1 cellular context compared by ENCODE assay signal in genomic region chr18:47888156-47888555, GRCh38.
TF ChIP-seq lines count a peak whose summit lies in the region.

No MANE protein-coding gene starts in this region.

TF ChIP-seq in GM23338, 12 proteins besides CTCF, POLR2A, EP300 and RAD21 (continued from another document):
- TF ChIP-seq, protein P1, sequence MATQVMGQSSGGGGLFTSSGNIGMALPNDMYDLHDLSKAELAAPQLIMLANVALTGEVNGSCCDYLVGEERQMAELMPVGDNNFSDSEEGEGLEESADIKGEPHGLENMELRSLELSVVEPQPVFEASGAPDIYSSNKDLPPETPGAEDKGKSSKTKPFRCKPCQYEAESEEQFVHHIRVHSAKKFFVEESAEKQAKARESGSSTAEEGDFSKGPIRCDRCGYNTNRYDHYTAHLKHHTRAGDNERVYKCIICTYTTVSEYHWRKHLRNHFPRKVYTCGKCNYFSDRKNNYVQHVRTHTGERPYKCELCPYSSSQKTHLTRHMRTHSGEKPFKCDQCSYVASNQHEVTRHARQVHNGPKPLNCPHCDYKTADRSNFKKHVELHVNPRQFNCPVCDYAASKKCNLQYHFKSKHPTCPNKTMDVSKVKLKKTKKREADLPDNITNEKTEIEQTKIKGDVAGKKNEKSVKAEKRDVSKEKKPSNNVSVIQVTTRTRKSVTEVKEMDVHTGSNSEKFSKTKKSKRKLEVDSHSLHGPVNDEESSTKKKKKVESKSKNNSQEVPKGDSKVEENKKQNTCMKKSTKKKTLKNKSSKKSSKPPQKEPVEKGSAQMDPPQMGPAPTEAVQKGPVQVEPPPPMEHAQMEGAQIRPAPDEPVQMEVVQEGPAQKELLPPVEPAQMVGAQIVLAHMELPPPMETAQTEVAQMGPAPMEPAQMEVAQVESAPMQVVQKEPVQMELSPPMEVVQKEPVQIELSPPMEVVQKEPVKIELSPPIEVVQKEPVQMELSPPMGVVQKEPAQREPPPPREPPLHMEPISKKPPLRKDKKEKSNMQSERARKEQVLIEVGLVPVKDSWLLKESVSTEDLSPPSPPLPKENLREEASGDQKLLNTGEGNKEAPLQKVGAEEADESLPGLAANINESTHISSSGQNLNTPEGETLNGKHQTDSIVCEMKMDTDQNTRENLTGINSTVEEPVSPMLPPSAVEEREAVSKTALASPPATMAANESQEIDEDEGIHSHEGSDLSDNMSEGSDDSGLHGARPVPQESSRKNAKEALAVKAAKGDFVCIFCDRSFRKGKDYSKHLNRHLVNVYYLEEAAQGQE (IDR thresholded peaks at IDR 0.05; ENCODE audit: unreplicated experiment) = no peak
- TF ChIP-seq, protein P2, sequence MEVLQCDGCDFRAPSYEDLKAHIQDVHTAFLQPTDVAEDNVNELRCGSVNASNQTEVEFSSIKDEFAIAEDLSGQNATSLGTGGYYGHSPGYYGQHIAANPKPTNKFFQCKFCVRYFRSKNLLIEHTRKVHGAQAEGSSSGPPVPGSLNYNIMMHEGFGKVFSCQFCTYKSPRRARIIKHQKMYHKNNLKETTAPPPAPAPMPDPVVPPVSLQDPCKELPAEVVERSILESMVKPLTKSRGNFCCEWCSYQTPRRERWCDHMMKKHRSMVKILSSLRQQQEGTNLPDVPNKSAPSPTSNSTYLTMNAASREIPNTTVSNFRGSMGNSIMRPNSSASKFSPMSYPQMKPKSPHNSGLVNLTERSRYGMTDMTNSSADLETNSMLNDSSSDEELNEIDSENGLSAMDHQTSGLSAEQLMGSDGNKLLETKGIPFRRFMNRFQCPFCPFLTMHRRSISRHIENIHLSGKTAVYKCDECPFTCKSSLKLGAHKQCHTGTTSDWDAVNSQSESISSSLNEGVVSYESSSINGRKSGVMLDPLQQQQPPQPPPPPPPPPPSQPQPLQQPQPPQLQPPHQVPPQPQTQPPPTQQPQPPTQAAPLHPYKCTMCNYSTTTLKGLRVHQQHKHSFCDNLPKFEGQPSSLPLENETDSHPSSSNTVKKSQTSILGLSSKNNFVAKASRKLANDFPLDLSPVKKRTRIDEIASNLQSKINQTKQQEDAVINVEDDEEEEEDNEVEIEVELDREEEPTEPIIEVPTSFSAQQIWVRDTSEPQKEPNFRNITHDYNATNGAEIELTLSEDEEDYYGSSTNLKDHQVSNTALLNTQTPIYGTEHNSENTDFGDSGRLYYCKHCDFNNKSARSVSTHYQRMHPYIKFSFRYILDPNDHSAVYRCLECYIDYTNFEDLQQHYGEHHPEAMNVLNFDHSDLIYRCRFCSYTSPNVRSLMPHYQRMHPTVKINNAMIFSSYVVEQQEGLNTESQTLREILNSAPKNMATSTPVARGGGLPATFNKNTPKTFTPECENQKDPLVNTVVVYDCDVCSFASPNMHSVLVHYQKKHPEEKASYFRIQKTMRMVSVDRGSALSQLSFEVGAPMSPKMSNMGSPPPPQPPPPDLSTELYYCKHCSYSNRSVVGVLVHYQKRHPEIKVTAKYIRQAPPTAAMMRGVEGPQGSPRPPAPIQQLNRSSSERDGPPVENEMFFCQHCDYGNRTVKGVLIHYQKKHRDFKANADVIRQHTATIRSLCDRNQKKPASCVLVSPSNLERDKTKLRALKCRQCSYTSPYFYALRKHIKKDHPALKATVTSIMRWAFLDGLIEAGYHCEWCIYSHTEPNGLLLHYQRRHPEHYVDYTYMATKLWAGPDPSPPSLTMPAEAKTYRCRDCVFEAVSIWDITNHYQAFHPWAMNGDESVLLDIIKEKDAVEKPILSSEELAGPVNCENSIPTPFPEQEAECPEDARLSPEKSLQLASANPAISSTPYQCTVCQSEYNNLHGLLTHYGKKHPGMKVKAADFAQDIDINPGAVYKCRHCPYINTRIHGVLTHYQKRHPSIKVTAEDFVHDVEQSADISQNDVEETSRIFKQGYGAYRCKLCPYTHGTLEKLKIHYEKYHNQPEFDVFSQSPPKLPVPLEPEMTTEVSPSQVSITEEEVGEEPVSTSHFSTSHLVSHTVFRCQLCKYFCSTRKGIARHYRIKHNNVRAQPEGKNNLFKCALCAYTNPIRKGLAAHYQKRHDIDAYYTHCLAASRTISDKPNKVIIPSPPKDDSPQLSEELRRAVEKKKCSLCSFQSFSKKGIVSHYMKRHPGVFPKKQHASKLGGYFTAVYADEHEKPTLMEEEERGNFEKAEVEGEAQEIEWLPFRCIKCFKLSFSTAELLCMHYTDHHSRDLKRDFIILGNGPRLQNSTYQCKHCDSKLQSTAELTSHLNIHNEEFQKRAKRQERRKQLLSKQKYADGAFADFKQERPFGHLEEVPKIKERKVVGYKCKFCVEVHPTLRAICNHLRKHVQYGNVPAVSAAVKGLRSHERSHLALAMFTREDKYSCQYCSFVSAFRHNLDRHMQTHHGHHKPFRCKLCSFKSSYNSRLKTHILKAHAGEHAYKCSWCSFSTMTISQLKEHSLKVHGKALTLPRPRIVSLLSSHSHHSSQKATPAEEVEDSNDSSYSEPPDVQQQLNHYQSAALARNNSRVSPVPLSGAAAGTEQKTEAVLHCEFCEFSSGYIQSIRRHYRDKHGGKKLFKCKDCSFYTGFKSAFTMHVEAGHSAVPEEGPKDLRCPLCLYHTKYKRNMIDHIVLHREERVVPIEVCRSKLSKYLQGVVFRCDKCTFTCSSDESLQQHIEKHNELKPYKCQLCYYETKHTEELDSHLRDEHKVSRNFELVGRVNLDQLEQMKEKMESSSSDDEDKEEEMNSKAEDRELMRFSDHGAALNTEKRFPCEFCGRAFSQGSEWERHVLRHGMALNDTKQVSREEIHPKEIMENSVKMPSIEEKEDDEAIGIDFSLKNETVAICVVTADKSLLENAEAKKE (CRISPR knock-in tag; IDR thresholded peaks at IDR 0.05) = no peak
